ENCODE assay signal across 1 cellular context in genomic region chr6:44058617-44059358, GRCh38.
TF ChIP-seq lines count a peak whose summit lies in the region.

No MANE protein-coding gene starts in this region.

TF ChIP-seq in SK-N-SH, 30 proteins besides CTCF, POLR2A, EP300 and RAD21 (continued from another document):
- TF ChIP-seq GATA2 (CRISPR knock-in tag; IDR thresholded peaks at IDR 0.05) = peak; percentile 93
- TF ChIP-seq FOSL2 (IDR thresholded peaks at IDR 0.05; ENCODE audit: borderline replicate concordance, low read depth) = peak; percentile 96
- TF ChIP-seq MEF2A (IDR thresholded peaks at IDR 0.05; ENCODE audit: borderline replicate concordance, low read depth) = no peak; the same call in 1 of the 2 replicates
- peak; percentile 59; the same call in 1 of the 2 replicates for TF ChIP-seq FOXJ3 (CRISPR knock-in tag; IDR thresholded peaks at IDR 0.05)
- peak; percentile 53; the same call in 1 of the 2 replicates for TF ChIP-seq MXI1 (IDR thresholded peaks at IDR 0.05; ENCODE audit: low read depth, low read length)
- no peak for TF ChIP-seq USF2 (IDR thresholded peaks at IDR 0.05; ENCODE audit: borderline replicate concordance, low read depth, low read length)
- TF ChIP-seq NFIC (IDR thresholded peaks at IDR 0.05; ENCODE audit: borderline replicate concordance) = peak; percentile 97
